ENCODE assay signal across 8 cellular contexts in genomic region chr1:2205191-2205952, GRCh38. TPM values are rescaled to one million over a fixed set of nuclear protein-coding genes. Genes with fewer than 3 reads are reported as not detected.
A peak's percentile ranks its signal among the peaks of the same experiment; 100 is the strongest.
DNase-seq lines count a peak whose midpoint lies in the region; ATAC-seq and TF ChIP-seq lines count a peak whose summit lies in the region.

No MANE protein-coding gene starts in this region.

- peak overlapping the region; percentile 47 for H3K4me3 Mint-ChIP-seq in HFFc6

- H3K4me3 ChIP-seq in GM12875 (ENCODE audit: low read depth, low read length), result peak overlapping the region; percentile 49

- TF ChIP-seq CTCF in GM12875 (IDR thresholded peaks at IDR 0.05; ENCODE audit: borderline replicate concordance, insufficient read depth, low read depth, low read length) (no peak), HFFc6 (IDR thresholded peaks at IDR 0.05) (no peak), GM20000 (IDR thresholded peaks at IDR 0.05; ENCODE audit: extremely low read depth, missing control alignments) (no peak)

- H3K4me1 Mint-ChIP-seq in HFFc6 (ENCODE audit: low read depth), result peaks cover 28% of the 10 kb centered on the region

- DNase-seq in HFFc6 (peak; percentile 85), NCI-H146 (lab: John Stamatoyannopoulos, UW) (peak; percentile 86), cerebellar nuclear complex (lab: John Stamatoyannopoulos, UW) (peak; percentile 29 to 42), GM20000 (ENCODE audit: low spot score) (no peak)
- DNase-seq in stimulated activated CD4-positive, alpha-beta T cell treated with anti-CD3 and anti-CD28 coated beads, Interleukin-1b, Interleukin-23, amount 100 ng/mL, for 24 hours (ENCODE audit: low read depth in 4 of 4, low spot score in 1 of 4), result peak in 3 of 4 experiments; percentile 84 to 91 (median 85)

- H3K27me3 ChIP-seq in layer of hippocampus (ENCODE audit: control insufficient read depth, insufficient read depth, low read length), result no peaks in the 10 kb centered on the region

- no peaks in the 10 kb centered on the region; the same call in 1 of the 2 replicates for H3K27me3 Mint-ChIP-seq in HFFc6 (ENCODE audit: insufficient read depth)

- peak overlapping the region; percentile 80 for H3K27ac ChIP-seq in layer of hippocampus (ENCODE audit: low read depth, low read length)

- H3K27ac Mint-ChIP-seq in HFFc6, result no peak overlapping the region

- peak; percentile 76 to 79 for ATAC-seq in activated CD4-positive, CD25-positive, alpha-beta regulatory T cell treated with anti-CD3 and anti-CD28 coated beads, Interleukin-2, amount 50 U/mL, for 24 hours

- H3K9me3 Mint-ChIP-seq in HFFc6, result no peaks in the 10 kb centered on the region

- H3K36me3 Mint-ChIP-seq in HFFc6 (ENCODE audit: low read depth), result no peaks in the 10 kb centered on the region

RNA-seq across cellular contexts. Expression of gene FAAP20, which starts 10.8 kb away (rescaled TPM):
- total RNA-seq in HFFc6 (2021; fragmentation: NEBNext Ultra II Directional; extraction: Animal tissue kit (Norgen Biotek cat#: 25700)), result 10 to 100 TPM; 75.3 to 97.4 (median 82.7) TPM

RNA-seq across cellular contexts. Expression of gene SKI, which starts 22.7 kb away (rescaled TPM):
- total RNA-seq in HFFc6 (2021; fragmentation: NEBNext Ultra II Directional; extraction: Animal tissue kit (Norgen Biotek cat#: 25700)), result 10 to 100 TPM; 63.7 to 76.6 (median 66.1) TPM
